14 cellular contexts compared by ENCODE assay signal in the genomic region with DNA sequence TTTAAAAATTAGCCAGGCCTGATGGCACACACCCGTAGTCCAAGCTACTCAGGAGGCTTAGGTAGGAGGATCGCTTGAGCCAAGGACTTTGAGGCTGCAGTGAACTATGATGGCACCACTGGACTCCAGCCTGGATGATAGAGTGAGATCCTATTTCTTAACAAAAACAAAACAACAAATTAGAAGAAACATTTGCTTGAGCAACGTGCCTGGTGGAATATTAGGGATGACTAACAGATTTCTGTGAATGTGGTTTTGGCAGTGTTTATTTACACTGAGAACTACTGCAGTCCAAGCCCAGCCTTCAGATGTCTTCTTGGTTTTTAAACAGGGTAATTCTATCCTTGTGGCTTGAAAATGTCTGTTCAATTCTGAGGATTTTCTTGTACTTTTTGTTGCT.
DNase-seq lines count a peak whose midpoint lies in the region; ATAC-seq and TF ChIP-seq lines count a peak whose summit lies in the region.
"Had no signal": no experiment of that assay in that cellular context is flagged by ENCODE, and none has a peak within 500 bp of the region (broad histone marks: within the 10 kb centered on the region; RNA-seq: fewer than 3 reads in every experiment).

No MANE protein-coding gene starts in this region.

- no peak overlapping the region for H2AFZ ChIP-seq in ACC112 (ENCODE audit: low read length, unreplicated experiment)

- no peak for ATAC-seq in GM21529 (IDR thresholded peaks at IDR 0.05; ENCODE audit: unreplicated experiment)
- ATAC-seq: right lobe of liver had no signal

- no peak overlapping the region for H3K4me3 ChIP-seq in ACC112 (ENCODE audit: low read depth, low read length)
- H3K4me3 ChIP-seq in HEK293 (ENCODE audit: low read depth, low read length), result no peak overlapping the region
- H3K4me3 ChIP-seq: right lobe of liver, tibial artery had no signal

- H3K27ac ChIP-seq in ACC112 (ENCODE audit: low read depth, low read length), result peak overlapping the region; percentile 47; the same call in 1 of the 2 replicates
- 0 out of 2 replicates have a peak overlapping the region, but pooled peaks have one; percentile 34 for H3K27ac ChIP-seq in HEK293 (ENCODE audit: extremely low read depth, low read depth, low read length)
- H3K27ac ChIP-seq: right lobe of liver had no signal

- no peaks in the 10 kb centered on the region for H3K36me3 ChIP-seq in ACC112 (ENCODE audit: insufficient read depth, low read length)
- H3K36me3 ChIP-seq in HEK293 (ENCODE audit: control insufficient read depth in 2 of 2, insufficient read depth in 1 of 2, low read length in 2 of 2), result no peaks in the 10 kb centered on the region
- H3K36me3 ChIP-seq: BE2C, right lobe of liver, tibial artery had no signal

- DNase-seq in amniotic stem cell (lab: John Stamatoyannopoulos, UW) (peak; percentile 82), hepatic stellate cell (ENCODE audit: low spot score) (peak; percentile 89), cerebellar cortex (ENCODE audit: low spot score) (no peak), NCI-H2029 (lab: John Stamatoyannopoulos, UW) (no peak)
- no peak for DNase-seq in activated T-cell treated with anti-CD3 and anti-CD28 coated beads, Interleukin-2, amount 50 U/mL, for 1 hour
- DNase-seq: activated CD4-positive, alpha-beta T cell treated with anti-CD3 and anti-CD28 coated beads for 4 hours; BE2C; NCI-H187; right lobe of liver; SW 1271 had no signal

- TF ChIP-seq CTCF in HEK293 (tag by site-specific recombination; IDR thresholded peaks at IDR 0.05), result no peak

- H3K27me3 ChIP-seq in ACC112 (ENCODE audit: insufficient read depth, low read length), result peaks cover 6% of the 10 kb centered on the region; the same call in 1 of the 2 replicates
- H3K27me3 ChIP-seq: BE2C, right lobe of liver, tibial artery had no signal

- no peaks in the 10 kb centered on the region for H3K9me3 ChIP-seq in HEK293 (ENCODE audit: control insufficient read depth, insufficient read depth, low read depth, low read length)
- H3K9me3 ChIP-seq: BE2C, right lobe of liver, tibial artery had no signal

- CTCF ChIA-PET in HEK293 (lab: Yijun Ruan, JAX), result no interaction called here

- H3K79me2 ChIP-seq in ACC112 (ENCODE audit: control insufficient read depth, insufficient read depth, low read length, unreplicated experiment), result no peaks in the 10 kb centered on the region

- POLR2A ChIA-PET in HEK293 (lab: Yijun Ruan, JAX), result no interaction called here

- H3K4me1 ChIP-seq in ACC112 (ENCODE audit: control insufficient read depth, insufficient read depth, low read length, unreplicated experiment), result peaks cover 22% of the 10 kb centered on the region
- H3K4me1 ChIP-seq in HEK293 (ENCODE audit: control insufficient read depth, insufficient read depth, low read length), result peaks cover 19% of the 10 kb centered on the region
- H3K4me1 ChIP-seq: BE2C, right lobe of liver, tibial artery had no signal

TF ChIP-seq in HEK293, 187 proteins besides CTCF, POLR2A, EP300 and RAD21 (continues in another document):
- TF ChIP-seq ZNF510 (tag by site-specific recombination; IDR thresholded peaks at IDR 0.05; ENCODE audit: insufficient replicate concordance) (no peak), SCRT1 (tag by site-specific recombination; IDR thresholded peaks at IDR 0.05; ENCODE audit: borderline replicate concordance) (no peak), KLF1 (tag by site-specific recombination; IDR thresholded peaks at IDR 0.05) (peak; percentile 31; the same call in 1 of the 2 replicates), ZNF549 (tag by site-specific recombination; IDR thresholded peaks at IDR 0.05) (no peak), ZNF449 (tag by site-specific recombination; IDR thresholded peaks at IDR 0.05) (peak; percentile 84; the same call in 1 of the 2 replicates), ZNF23 (tag by site-specific recombination; IDR thresholded peaks at IDR 0.05; ENCODE audit: borderline replicate concordance) (no peak), ZNF221 (tag by site-specific recombination; IDR thresholded peaks at IDR 0.05; ENCODE audit: borderline replicate concordance) (no peak), ZFP3 (tag by site-specific recombination; IDR thresholded peaks at IDR 0.05; ENCODE audit: low read depth) (no peak), ZNF791 (tag by site-specific recombination; IDR thresholded peaks at IDR 0.05) (no peak), ZNF530 (tag by site-specific recombination; IDR thresholded peaks at IDR 0.05; ENCODE audit: low read depth) (no peak), SETDB1 (IDR thresholded peaks at IDR 0.05; ENCODE audit: insufficient read length, low read length) (peak; percentile 13), ZNF830 (tag by site-specific recombination; IDR thresholded peaks at IDR 0.05; ENCODE audit: low read depth) (no peak), ZNF777 (tag by site-specific recombination; IDR thresholded peaks at IDR 0.05; ENCODE audit: borderline replicate concordance) (no peak), SP3 (tag by site-specific recombination; IDR thresholded peaks at IDR 0.05) (no peak), PRDM6 (tag by site-specific recombination; IDR thresholded peaks at IDR 0.05) (peak; percentile 32; the same call in 1 of the 2 replicates), ZNF175 (tag by site-specific recombination; IDR thresholded peaks at IDR 0.05) (no peak), ZNF140 (tag by site-specific recombination; IDR thresholded peaks at IDR 0.05) (no peak)
- TF ChIP-seq, protein P1, sequence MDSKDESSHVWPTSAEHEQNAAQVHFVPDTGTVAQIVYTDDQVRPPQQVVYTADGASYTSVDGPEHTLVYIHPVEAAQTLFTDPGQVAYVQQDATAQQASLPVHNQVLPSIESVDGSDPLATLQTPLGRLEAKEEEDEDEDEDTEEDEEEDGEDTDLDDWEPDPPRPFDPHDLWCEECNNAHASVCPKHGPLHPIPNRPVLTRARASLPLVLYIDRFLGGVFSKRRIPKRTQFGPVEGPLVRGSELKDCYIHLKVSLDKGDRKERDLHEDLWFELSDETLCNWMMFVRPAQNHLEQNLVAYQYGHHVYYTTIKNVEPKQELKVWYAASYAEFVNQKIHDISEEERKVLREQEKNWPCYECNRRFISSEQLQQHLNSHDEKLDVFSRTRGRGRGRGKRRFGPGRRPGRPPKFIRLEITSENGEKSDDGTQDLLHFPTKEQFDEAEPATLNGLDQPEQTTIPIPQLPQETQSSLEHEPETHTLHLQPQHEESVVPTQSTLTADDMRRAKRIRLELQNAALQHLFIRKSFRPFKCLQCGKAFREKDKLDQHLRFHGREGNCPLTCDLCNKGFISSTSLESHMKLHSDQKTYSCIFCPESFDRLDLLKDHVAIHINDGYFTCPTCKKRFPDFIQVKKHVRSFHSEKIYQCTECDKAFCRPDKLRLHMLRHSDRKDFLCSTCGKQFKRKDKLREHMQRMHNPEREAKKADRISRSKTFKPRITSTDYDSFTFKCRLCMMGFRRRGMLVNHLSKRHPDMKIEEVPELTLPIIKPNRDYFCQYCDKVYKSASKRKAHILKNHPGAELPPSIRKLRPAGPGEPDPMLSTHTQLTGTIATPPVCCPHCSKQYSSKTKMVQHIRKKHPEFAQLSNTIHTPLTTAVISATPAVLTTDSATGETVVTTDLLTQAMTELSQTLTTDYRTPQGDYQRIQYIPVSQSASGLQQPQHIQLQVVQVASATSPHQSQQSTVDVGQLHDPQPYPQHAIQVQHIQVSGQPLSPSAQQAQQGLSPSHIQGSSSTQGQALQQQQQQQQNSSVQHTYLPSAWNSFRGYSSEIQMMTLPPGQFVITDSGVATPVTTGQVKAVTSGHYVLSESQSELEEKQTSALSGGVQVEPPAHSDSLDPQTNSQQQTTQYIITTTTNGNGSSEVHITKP (tag by site-specific recombination; IDR thresholded peaks at IDR 0.05), result no peak
- TF ChIP-seq, protein P2, sequence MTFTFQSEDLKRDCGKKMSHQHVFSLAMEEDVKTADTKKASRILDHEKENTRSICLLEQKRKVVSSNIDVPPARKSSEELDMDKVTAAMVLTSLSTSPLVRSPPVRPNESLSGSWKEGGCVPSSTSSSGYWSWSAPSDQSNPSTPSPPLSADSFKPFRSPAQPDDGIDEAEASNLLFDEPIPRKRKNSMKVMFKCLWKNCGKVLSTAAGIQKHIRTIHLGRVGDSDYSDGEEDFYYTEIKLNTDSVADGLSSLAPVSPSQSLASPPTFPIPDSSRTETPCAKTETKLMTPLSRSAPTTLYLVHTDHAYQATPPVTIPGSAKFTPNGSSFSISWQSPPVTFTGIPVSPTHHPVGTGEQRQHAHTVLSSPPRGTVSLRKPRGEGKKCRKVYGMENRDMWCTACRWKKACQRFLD (tag by site-specific recombination; IDR thresholded peaks at IDR 0.05), result no peak

Comparison
In these comparisons a context has a peak if more than half of its experiments do, and no peak if none do; other contexts are left out.
1. DNase-seq: peak in amniotic stem cell (single experiment) and hepatic stellate cell (single experiment); none in activated T-cell treated with anti-CD3 and anti-CD28 coated beads, Interleukin-2, amount 50 U/mL, for 1 hour (single experiment), cerebellar cortex (single experiment) and NCI-H2029 (single experiment).